ENCODE assay signal across 18 cellular contexts in genomic region chr19:903266-903797, GRCh38. TPM values are rescaled to one million over a fixed set of nuclear protein-coding genes. Genes with fewer than 3 reads are reported as not detected.
DNase-seq lines count a peak whose midpoint lies in the region; ATAC-seq and TF ChIP-seq lines count a peak whose summit lies in the region.
"Had no signal": no experiment of that assay in that cellular context is flagged by ENCODE, and none has a peak within 500 bp of the region (broad histone marks: within the 10 kb centered on the region; RNA-seq: fewer than 3 reads in every experiment).

No MANE protein-coding gene starts in this region.

- H3K9me3 ChIP-seq in effector memory CD4-positive, alpha-beta T cell (ENCODE audit: control insufficient read depth, low read length) = no peaks in the 10 kb centered on the region
- H3K9me3 ChIP-seq in heart left ventricle = no peaks in the 10 kb centered on the region
- H3K9me3 ChIP-seq: left lung had no signal

- no peaks in the 10 kb centered on the region for H3K9me3 Mint-ChIP-seq in nephron progenitor cell

- no peaks in the 10 kb centered on the region for H3K36me3 Mint-ChIP-seq in nephron progenitor cell (ENCODE audit: low read depth)

- no peak overlapping the region for H3K27ac Mint-ChIP-seq in nephron progenitor cell

- ATAC-seq in GM18873 (IDR thresholded peaks at IDR 0.05; ENCODE audit: low FRiP score, unreplicated experiment) = no peak
- no peak for ATAC-seq in heart left ventricle
- ATAC-seq: foreskin keratinocyte, left lung had no signal

- H3K27me3 Mint-ChIP-seq in nephron progenitor cell (ENCODE audit: low read depth, poor library complexity) = peaks cover 4% of the 10 kb centered on the region

- in situ Hi-C loops in astrocyte of the spinal cord (cut with HindIII; ENCODE audit: low sequenced_read_pairs) = no loop called here

- H3K4me3 Mint-ChIP-seq in nephron progenitor cell = no peak overlapping the region

- intact Hi-C loops in heart left ventricle (cut with DNase I) = no loop called here

- H3K4me3 ChIP-seq in astrocyte of the spinal cord (ENCODE audit: low read depth, low read length) (no peak overlapping the region), heart left ventricle (no peak overlapping the region)
- no peak overlapping the region for H3K4me3 ChIP-seq in effector memory CD4-positive, alpha-beta T cell (ENCODE audit: insufficient read depth, low read depth, low read length, poor library complexity, severe bottlenecking)
- H3K4me3 ChIP-seq: left lung had no signal

- TF ChIP-seq POLR2A in heart left ventricle (IDR thresholded peaks at IDR 0.05) = no peak

- H3K36me3 ChIP-seq in effector memory CD4-positive, alpha-beta T cell (ENCODE audit: control insufficient read depth, insufficient read depth, low read length) = peaks cover 40% of the 10 kb centered on the region
- H3K36me3 ChIP-seq in heart left ventricle = peaks cover 0 to 29% (median 12%) of the 10 kb centered on the region in 9 donors

- peaks cover 22% of the 10 kb centered on the region for H3K4me1 ChIP-seq in effector memory CD4-positive, alpha-beta T cell (ENCODE audit: control insufficient read depth, insufficient read depth, low read length, poor library complexity, severe bottlenecking)
- H3K4me1 ChIP-seq in heart left ventricle = peaks cover 0 to 14% (median 0%) of the 10 kb centered on the region in 12 donors
- H3K4me1 ChIP-seq: foreskin keratinocyte had no signal

- DNase-seq in H4 (ENCODE audit: low spot score) (peak; percentile 40), NCI-H2227 treated with DMSO at 0.1 percent for 48 hours (lab: John Stamatoyannopoulos, UW) (peak; percentile 55), astrocyte of the spinal cord (ENCODE audit: low read depth, low spot score) (peak; percentile 41), nephron progenitor cell (peak; percentile 71), NCI-H2196 treated with DMSO at 0.1 percent for 48 hours (lab: John Stamatoyannopoulos, UW; ENCODE audit: unreplicated experiment) (no peak), heart left ventricle (no peak)
- DNase-seq in effector memory CD4-positive, alpha-beta T cell = no peak
- DNase-seq: foreskin keratinocyte; left lung; NCI-H2029 treated with DMSO at 0.1 percent for 48 hours; occipital lobe; SHP77; stimulated activated CD4-positive, alpha-beta T cell treated with anti-CD3 and anti-CD28 coated beads, Interleukin-4, amount 100 ng/mL, for 24 hours had no signal

- no peak for TF ChIP-seq CTCF in astrocyte of the spinal cord (IDR thresholded peaks at IDR 0.05; ENCODE audit: low read depth, low read length)
- no peak for TF ChIP-seq CTCF in nephron progenitor cell (IDR thresholded peaks at IDR 0.05)
- no peak for TF ChIP-seq CTCF in heart left ventricle (IDR thresholded peaks at IDR 0.05)

- no peaks in the 10 kb centered on the region for H3K27me3 ChIP-seq in effector memory CD4-positive, alpha-beta T cell (replicated peaks; ENCODE audit: control insufficient read depth, insufficient read depth, low read length, poor library complexity, severe bottlenecking)
- H3K27me3 ChIP-seq in heart left ventricle = no peaks in the 10 kb centered on the region
- H3K27me3 ChIP-seq: foreskin keratinocyte, left lung had no signal

- WGBS in heart left ventricle, 4 donors = 84 to 87% (median 85%) methylated on average over 28 to 32 of the region's 32 CpGs

- H3K27ac ChIP-seq in effector memory CD4-positive, alpha-beta T cell (ENCODE audit: insufficient read depth, low read length, poor library complexity, severe bottlenecking) = no peak overlapping the region
- H3K27ac ChIP-seq in heart left ventricle = no peak overlapping the region
- H3K27ac ChIP-seq: foreskin keratinocyte, left lung had no signal

- peaks cover 19% of the 10 kb centered on the region for H3K4me1 Mint-ChIP-seq in nephron progenitor cell

RNA-seq across cellular contexts. Expression of gene R3HDM4, which starts 9.7 kb away (rescaled TPM):
- total RNA-seq in H4 (2014; rRNA removed; shearing (Covaris generic)) = 20.3 and 26.8 TPM in 2 replicates
- 10 to 100 TPM; 17.1 to 35.5 (median 23.8) TPM for total RNA-seq in heart left ventricle
- 10 to 100 TPM; 30.4 to 47.1 TPM for polyA plus RNA-seq in heart left ventricle

RNA-seq across cellular contexts. Expression of gene RNU6-9, which starts 10.0 kb away (rescaled TPM):
- not detected in 2 replicates for total RNA-seq in H4 (2014; rRNA removed; shearing (Covaris generic))
- not detected for total RNA-seq in heart left ventricle
- polyA plus RNA-seq in heart left ventricle = not detected
- total RNA-seq: activated CD8-positive, alpha-beta memory T cell treated with anti-CD3 and anti-CD28 coated beads for 36 hours; foreskin keratinocyte; left lung; mononuclear cell; occipital lobe; skeletal muscle tissue; temporal lobe had no signal
- polyA plus RNA-seq: foreskin keratinocyte had no signal

RNA-seq across cellular contexts. Expression of gene MED16, which starts 10.3 kb away (rescaled TPM):
- 16.6 and 27.4 TPM in 2 replicates for total RNA-seq in H4 (2014; rRNA removed; shearing (Covaris generic))
- total RNA-seq in heart left ventricle = 10 to 100 TPM; 17.5 to 41.9 (median 28.5) TPM
- polyA plus RNA-seq in heart left ventricle = 10 to 100 TPM; 19.8 to 25.6 TPM

RNA-seq across cellular contexts. Expression of gene KISS1R, which starts 13.8 kb away (rescaled TPM):
- total RNA-seq in H4 (2014; rRNA removed; shearing (Covaris generic)) = not detected in 2 replicates
- not detected for total RNA-seq in heart left ventricle
- not detected for polyA plus RNA-seq in heart left ventricle
- total RNA-seq: foreskin keratinocyte, occipital lobe, skeletal muscle tissue had no signal
- polyA plus RNA-seq: foreskin keratinocyte had no signal

RNA-seq across cellular contexts. Expression of gene ARID3A, which starts 22.5 kb away (rescaled TPM):
- 2.3 and 9.0 TPM in 2 replicates for total RNA-seq in H4 (2014; rRNA removed; shearing (Covaris generic))
- 10 to 100 TPM in 1 of 9 donors, 1 to 10 TPM in 8; 1.9 to 15.7 (median 5.8) TPM for total RNA-seq in heart left ventricle
- 1 to 10 TPM; 3.9 to 5.9 TPM for polyA plus RNA-seq in heart left ventricle

Comparison
In these comparisons a context has a peak if more than half of its experiments do, and no peak if none do; other contexts are left out.
1. DNase-seq: peak in H4 (single experiment), NCI-H2227 treated with DMSO at 0.1 percent for 48 hours (single experiment), astrocyte of the spinal cord (single experiment) and nephron progenitor cell (single experiment); none in effector memory CD4-positive, alpha-beta T cell (0 of 3), NCI-H2196 treated with DMSO at 0.1 percent for 48 hours (single experiment) and heart left ventricle (0 of 5).